Comparison of ENCODE assay signal across 13 cellular contexts in genomic region chr18:13641551-13642439, GRCh38.
A peak's percentile ranks its signal among the peaks of the same experiment; 100 is the strongest.
DNase-seq lines count a peak whose midpoint lies in the region; ATAC-seq and TF ChIP-seq lines count a peak whose summit lies in the region.
"Had no signal": no experiment of that assay in that cellular context is flagged by ENCODE, and none has a peak within 500 bp of the region (broad histone marks: within the 10 kb centered on the region; RNA-seq: fewer than 3 reads in every experiment).

No MANE protein-coding gene starts in this region.

- no peak for DNase-seq in brain microvascular endothelial cell
- peak; percentile 76 for DNase-seq in left cardiac atrium
- peak; percentile 90 for DNase-seq in osteoblast (ENCODE audit: insufficient read length, low spot score, missing footprints)
- peak; percentile 65 for DNase-seq in type B pancreatic cell (ENCODE audit: extremely low spot score, unreplicated experiment)
- DNase-seq in DMS153 (lab: John Stamatoyannopoulos, UW): no peak
- DNase-seq in NCI-H526 (lab: John Stamatoyannopoulos, UW): no peak
- DNase-seq: activated naive CD8-positive, alpha-beta T cell treated with anti-CD3 and anti-CD28 coated beads, Interleukin-2, amount 50 U/mL, for 24 hours; HFFc6; hippocampal formation; NCI-H1694 treated with DMSO at 0.1 percent for 48 hours had no signal

- intact Hi-C loops in left cardiac atrium (cut with DNase I): no loop called here

- in situ Hi-C loops in brain microvascular endothelial cell (cut with HindIII; ENCODE audit: low pct_ligation_motif_present, low sequenced_read_pairs): no loop called here

- no peak for TF ChIP-seq CTCF in brain microvascular endothelial cell (IDR thresholded peaks at IDR 0.05; ENCODE audit: low read depth, low read length, missing control alignments)
- no peak for TF ChIP-seq CTCF in osteoblast (IDR thresholded peaks at IDR 0.05; ENCODE audit: extremely low read depth, low read depth, low read length)
- no peak for TF ChIP-seq CTCF in type B pancreatic cell (conservative IDR thresholded peaks at IDR 0.05)

- H3K27me3 Mint-ChIP-seq in type B pancreatic cell: peaks cover 6% of the 10 kb centered on the region
- H3K27me3 Mint-ChIP-seq: activated naive CD8-positive, alpha-beta T cell treated with anti-CD3 and anti-CD28 coated beads, Interleukin-2, amount 50 U/mL, for 24 hours had no signal

- H3K4me1 ChIP-seq in osteoblast (ENCODE audit: insufficient read depth, low read length): no peaks in the 10 kb centered on the region

- H3K36me3 Mint-ChIP-seq in type B pancreatic cell: peaks cover 4% of the 10 kb centered on the region

- no peak overlapping the region for H3K27ac Mint-ChIP-seq in type B pancreatic cell
- H3K27ac Mint-ChIP-seq: activated naive CD8-positive, alpha-beta T cell treated with anti-CD3 and anti-CD28 coated beads, Interleukin-2, amount 50 U/mL, for 24 hours; HFFc6 had no signal

- H3K4me1 Mint-ChIP-seq in type B pancreatic cell (ENCODE audit: unreplicated experiment): no peaks in the 10 kb centered on the region
- H3K4me1 Mint-ChIP-seq: activated naive CD8-positive, alpha-beta T cell treated with anti-CD3 and anti-CD28 coated beads, Interleukin-2, amount 50 U/mL, for 24 hours had no signal

- H3K9me3 ChIP-seq in osteoblast (ENCODE audit: low read depth, low read length): no peaks in the 10 kb centered on the region

- peak overlapping the region; percentile 23 for H3K4me3 Mint-ChIP-seq in type B pancreatic cell
- H3K4me3 Mint-ChIP-seq: activated naive CD8-positive, alpha-beta T cell treated with anti-CD3 and anti-CD28 coated beads, Interleukin-2, amount 50 U/mL, for 24 hours; HFFc6 had no signal

- peak overlapping the region; percentile 42 for H3K4me3 ChIP-seq in brain microvascular endothelial cell (ENCODE audit: low read depth, low read length)
- H3K4me3 ChIP-seq in osteoblast (ENCODE audit: insufficient read depth, low read length): peak overlapping the region; percentile 25

- H3K79me2 ChIP-seq in osteoblast (ENCODE audit: insufficient read depth, low read length): no peaks in the 10 kb centered on the region

- H3K9me3 Mint-ChIP-seq in type B pancreatic cell: no peaks in the 10 kb centered on the region

- no peaks in the 10 kb centered on the region for H3K36me3 ChIP-seq in brain microvascular endothelial cell (replicated peaks)
- H3K36me3 ChIP-seq in osteoblast (ENCODE audit: insufficient read depth, low read length): no peaks in the 10 kb centered on the region

- ATAC-seq in left cardiac atrium: peak; percentile 74 to 76
- no peak for ATAC-seq in GM18502 (IDR thresholded peaks at IDR 0.05; ENCODE audit: poor library complexity, unreplicated experiment)
- ATAC-seq in HG02678 (IDR thresholded peaks at IDR 0.05; ENCODE audit: unreplicated experiment): no peak
- ATAC-seq: activated naive CD8-positive, alpha-beta T cell treated with anti-CD3 and anti-CD28 coated beads, Interleukin-2, amount 50 U/mL, for 24 hours had no signal

- H4K20me1 ChIP-seq in osteoblast (ENCODE audit: insufficient read depth, low read length): no peaks in the 10 kb centered on the region

- no peak overlapping the region for H2AFZ ChIP-seq in osteoblast (ENCODE audit: low read length)

- H3K27me3 ChIP-seq in brain microvascular endothelial cell (replicated peaks): peaks cover 11% of the 10 kb centered on the region
- H3K27me3 ChIP-seq in osteoblast (ENCODE audit: insufficient read depth, low read length): peaks cover 13% of the 10 kb centered on the region

- H3K27ac ChIP-seq in brain microvascular endothelial cell (no peak overlapping the region), osteoblast (ENCODE audit: low read depth, low read length) (no peak overlapping the region)
- H3K27ac ChIP-seq: HL-60 had no signal

- no peak overlapping the region for H3K4me2 ChIP-seq in osteoblast (ENCODE audit: insufficient read depth, low read length)

Comparison
In these comparisons a context has a peak if more than half of its experiments do, and no peak if none do; other contexts are left out.
1. DNase-seq: peak in left cardiac atrium (single experiment), osteoblast (single experiment) and type B pancreatic cell (single experiment); none in brain microvascular endothelial cell (single experiment), DMS153 (single experiment) and NCI-H526 (0 of 2).
2. ATAC-seq: peak in left cardiac atrium (2 of 2); none in GM18502 (single experiment) and HG02678 (single experiment).